Comparison of ENCODE assay signal across 12 cellular contexts in the genomic region with DNA sequence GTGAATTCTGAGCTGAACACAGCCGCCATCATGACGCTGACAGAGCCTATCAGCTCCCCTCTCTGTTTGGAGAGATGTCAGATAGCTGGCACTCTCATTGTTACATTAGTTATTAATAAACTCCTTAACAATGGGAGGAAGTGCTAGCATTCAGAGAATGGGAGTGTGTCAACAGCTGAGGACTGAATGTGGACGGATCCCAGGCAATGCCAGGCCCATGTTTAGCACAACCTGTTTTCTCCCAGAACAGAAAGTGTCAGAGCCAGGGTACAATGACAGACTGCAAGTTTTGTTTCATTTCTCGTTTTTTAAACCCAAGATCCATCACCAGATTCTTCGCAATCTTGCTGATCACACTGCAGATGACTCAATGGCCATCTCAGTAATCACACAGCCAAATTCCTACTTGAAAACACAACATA.
A peak's percentile ranks its signal among the peaks of the same experiment; 100 is the strongest.
DNase-seq lines count a peak whose midpoint lies in the region; ATAC-seq, FAIRE-seq and TF ChIP-seq lines count a peak whose summit lies in the region.
"Had no signal": no experiment of that assay in that cellular context is flagged by ENCODE, and none has a peak within 500 bp of the region (broad histone marks: within the 10 kb centered on the region; RNA-seq: fewer than 3 reads in every experiment).

No MANE protein-coding gene starts in this region.

- H3K9me3 Mint-ChIP-seq in chondrocyte (ENCODE audit: low read depth): no peaks in the 10 kb centered on the region
- H3K9me3 Mint-ChIP-seq: activated B cell treated with CpG ODN at 0.5 μM for 24 hours had no signal

- TF ChIP-seq EP300 in stomach (IDR thresholded peaks at IDR 0.05): no peak

- H3K36me3 Mint-ChIP-seq in chondrocyte (ENCODE audit: low read depth): peaks cover 27% of the 10 kb centered on the region

- H3K27ac ChIP-seq in KMS-11 (peak overlapping the region; percentile 11; the same call in 1 of the 2 replicates), left lung (peak overlapping the region in 1 of 2 donors; percentile 50), stomach (peak overlapping the region in 4 of 5 donors; percentile 52 to 79 (median 56)), small intestine (ENCODE audit: low read depth in 1 of 2, low read length in 1 of 2) (peak overlapping the region in 1 of 2 donors; percentile 29)
- H3K27ac ChIP-seq: testis had no signal

- no peak overlapping the region for H3K4me3 Mint-ChIP-seq in chondrocyte (ENCODE audit: unreplicated experiment)
- H3K4me3 Mint-ChIP-seq: activated B cell treated with CpG ODN at 0.5 μM for 24 hours had no signal

- no peak for TF ChIP-seq CTCF in KMS-11 (conservative IDR thresholded peaks at IDR 0.05; ENCODE audit: low read depth, low read length)
- TF ChIP-seq CTCF in chondrocyte (IDR thresholded peaks at IDR 0.05): no peak
- TF ChIP-seq CTCF in left lung (IDR thresholded peaks at IDR 0.05): no peak
- TF ChIP-seq CTCF in stomach (IDR thresholded peaks at IDR 0.05): no peak

- H3K9me3 ChIP-seq in left lung: no peaks in the 10 kb centered on the region
- H3K9me3 ChIP-seq in stomach: no peaks in the 10 kb centered on the region
- H3K9me3 ChIP-seq in small intestine (ENCODE audit: control insufficient read depth, low read depth): no peaks in the 10 kb centered on the region
- H3K9me3 ChIP-seq: testis had no signal

- H3K36me3 ChIP-seq in KMS-11 (ENCODE audit: insufficient read depth) (no peaks in the 10 kb centered on the region), left lung (peaks cover 0 to 7% of the 10 kb centered on the region in 2 donors), stomach (peaks cover 0 to 32% (median 23%) of the 10 kb centered on the region in 4 donors), small intestine (ENCODE audit: control insufficient read depth in 2 of 2, insufficient read depth in 2 of 2, low read length in 2 of 2) (no peaks in the 10 kb centered on the region)

- no peak for FAIRE-seq in small intestine (lab: Jason Lieb, UNC)

- H3K27me3 Mint-ChIP-seq in chondrocyte (ENCODE audit: low read depth): no peaks in the 10 kb centered on the region

- peaks cover 45% of the 10 kb centered on the region for H3K4me1 Mint-ChIP-seq in chondrocyte (ENCODE audit: low read depth)

- H3K4me2 ChIP-seq in KMS-11: peak overlapping the region; percentile 11

- WGBS in stomach, 5 donors: 44 to 66% (median 59%) methylated on average over 5 of the region's 5 CpGs
- WGBS in small intestine, 3 donors: 80 to 87% (median 81%) methylated on average over 5 of the region's 5 CpGs

- no peak overlapping the region for H3K4me3 ChIP-seq in KMS-11 (IDR thresholded peaks at IDR 0.05; ENCODE audit: insufficient read depth, low read depth, low read length)
- H3K4me3 ChIP-seq in left lung: no peak overlapping the region
- no peak overlapping the region for H3K4me3 ChIP-seq in stomach
- no peak overlapping the region for H3K4me3 ChIP-seq in small intestine (ENCODE audit: low read depth in 1 of 2, low read length in 2 of 2)
- H3K4me3 ChIP-seq: testis had no signal

- H4K20me1 ChIP-seq in KMS-11 (ENCODE audit: insufficient read depth): no peaks in the 10 kb centered on the region

- peak overlapping the region; percentile 97 for H3K27ac Mint-ChIP-seq in chondrocyte (ENCODE audit: unreplicated experiment)
- H3K27ac Mint-ChIP-seq: activated B cell treated with CpG ODN at 0.5 μM for 24 hours had no signal

- H3K9ac ChIP-seq in KMS-11: no peak overlapping the region

- no peaks in the 10 kb centered on the region for H3K27me3 ChIP-seq in KMS-11 (ENCODE audit: insufficient read depth, low read depth)
- no peaks in the 10 kb centered on the region for H3K27me3 ChIP-seq in left lung
- H3K27me3 ChIP-seq in stomach: no peaks in the 10 kb centered on the region
- H3K27me3 ChIP-seq in small intestine (ENCODE audit: control insufficient read depth in 2 of 2, insufficient read depth in 2 of 2, low read length in 2 of 2): no peaks in the 10 kb centered on the region
- H3K27me3 ChIP-seq: testis had no signal

- H3K4me1 ChIP-seq in KMS-11 (ENCODE audit: low read depth, poor library complexity, severe bottlenecking) (peaks cover 19% of the 10 kb centered on the region), left lung (peaks cover 6 to 25% of the 10 kb centered on the region in 2 donors), stomach (peaks cover 0 to 38% (median 29%) of the 10 kb centered on the region in 4 donors), small intestine (ENCODE audit: control insufficient read depth in 2 of 2, insufficient read depth in 1 of 2, low read depth in 1 of 2, low read length in 1 of 2) (no peaks in the 10 kb centered on the region)
- H3K4me1 ChIP-seq: testis had no signal

- no peaks in the 10 kb centered on the region for H3K79me2 ChIP-seq in KMS-11 (ENCODE audit: insufficient read depth, low read depth)

- ATAC-seq in left lung (peak; percentile 18), HG02885 (IDR thresholded peaks at IDR 0.05; ENCODE audit: poor library complexity, unreplicated experiment) (no peak), HG03159 (IDR thresholded peaks at IDR 0.05; ENCODE audit: unreplicated experiment) (no peak)
- ATAC-seq: left colon had no signal

- no peak for TF ChIP-seq POLR2A in stomach (IDR thresholded peaks at IDR 0.05)

- no peak for DNase-seq in chondrocyte (ENCODE audit: low spot score)
- no peak for DNase-seq in left lung
- no peak for DNase-seq in stomach
- no peak for DNase-seq in glomerular visceral epithelial cell (ENCODE audit: extremely low spot score)
- no peak for DNase-seq in small intestine
- DNase-seq: activated B cell treated with CpG ODN at 0.5 μM for 24 hours, activated gamma-delta T cell treated with Interleukin-2 at 50 U/mL for 16 hours, testis had no signal

- intact Hi-C loops in left lung (cut with DNase I): no loop called here
- intact Hi-C loops in stomach (cut with DNase I; ENCODE audit: low total_unique reads): no loop called here

- H2AFZ ChIP-seq in KMS-11 (ENCODE audit: low read depth): no peak overlapping the region
